Comparison of ENCODE assay signal across 10 cellular contexts in genomic region chr13:113742000-113742441, GRCh38. TPM values are rescaled to one million over a fixed set of nuclear protein-coding genes. Genes with fewer than 3 reads are reported as not detected.
DNase-seq lines count a peak whose midpoint lies in the region; ATAC-seq, FAIRE-seq and TF ChIP-seq lines count a peak whose summit lies in the region.
"Had no signal": no experiment of that assay in that cellular context is flagged by ENCODE, and none has a peak within 500 bp of the region (broad histone marks: within the 10 kb centered on the region; RNA-seq: fewer than 3 reads in every experiment).

No MANE protein-coding gene starts in this region.

- DNase-seq in DMS153 (lab: John Stamatoyannopoulos, UW) (peak; percentile 49), HuH-7 (ENCODE audit: low spot score) (peak; percentile 84), SKM-1 (lab: John Stamatoyannopoulos, UW; ENCODE audit: unreplicated experiment) (peak; percentile 69), fibroblast of peridontal ligament (ENCODE audit: extremely low read depth) (peak; percentile 55), retinal pigment epithelial cell (ENCODE audit: low read depth) (peak; percentile 24), GM12891 (ENCODE audit: insufficient read length, low spot score) (no peak)

- TF ChIP-seq POLR2A in GM12891 (IDR thresholded peaks at IDR 0.05; ENCODE audit: low read depth, low read length) = no peak

- peak; percentile 57 for TF ChIP-seq CTCF in retinal pigment epithelial cell (conservative IDR thresholded peaks at IDR 0.05; ENCODE audit: low read depth, low read length)

- no peak for FAIRE-seq in GM12891 (lab: Jason Lieb, UNC)
- FAIRE-seq: keratinocyte had no signal

- H3K4me3 ChIP-seq in retinal pigment epithelial cell (ENCODE audit: low read length) = no peak overlapping the region
- H3K4me3 ChIP-seq: tibial artery had no signal

- ATAC-seq in GM19455 (IDR thresholded peaks at IDR 0.05; ENCODE audit: unreplicated experiment) (no peak), GM21447 (IDR thresholded peaks at IDR 0.05; ENCODE audit: unreplicated experiment) (no peak)

TF ChIP-seq in GM12891, 5 proteins besides CTCF, POLR2A, EP300 and RAD21:
- no peak for TF ChIP-seq SPI1 (IDR thresholded peaks at IDR 0.05; ENCODE audit: low read depth, low read length)
- no peak for TF ChIP-seq PAX5 (IDR thresholded peaks at IDR 0.05; ENCODE audit: insufficient read depth, low read length, severe bottlenecking)
- TF ChIP-seq POU2F2 (IDR thresholded peaks at IDR 0.05; ENCODE audit: low read depth, low read length) = no peak
- TF ChIP-seq POLR2AphosphoS5 (IDR thresholded peaks at IDR 0.05; ENCODE audit: low read depth, low read length) = no peak
- no peak for TF ChIP-seq TAF1 (IDR thresholded peaks at IDR 0.05; ENCODE audit: low read depth, low read length)

RNA-seq across cellular contexts. Expression of gene TMEM255B, which starts 17.0 kb away (rescaled TPM):
- polyA plus RNA-seq in GM12891 (2012; ENCODE audit: low read depth, missing spikeins) = 0.82 TPM
